Comparison of ENCODE assay signal across 1 cellular context in the genomic region with DNA sequence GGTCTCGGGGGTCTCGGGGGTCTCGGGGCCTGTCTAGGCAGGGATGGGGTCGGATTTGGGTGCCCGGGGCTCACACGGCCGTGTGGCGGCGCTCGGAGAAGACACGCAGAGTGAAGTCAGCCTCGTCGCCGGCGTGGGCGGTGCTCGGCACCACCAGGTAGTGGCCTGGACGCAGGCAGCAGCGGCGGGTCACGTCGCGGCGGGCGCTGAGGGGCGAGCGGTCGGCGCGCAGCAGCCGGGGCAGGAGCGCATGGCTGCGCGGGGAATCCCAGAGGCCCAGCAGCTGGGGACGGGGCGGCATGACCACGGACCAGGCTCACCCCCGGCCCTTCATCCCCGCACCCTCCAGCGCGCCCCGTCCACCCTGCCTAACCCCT.
TF ChIP-seq lines count a peak whose summit lies in the region.

No MANE protein-coding gene starts in this region.

TF ChIP-seq in IMR-90, 13 proteins besides CTCF, POLR2A, EP300 and RAD21:
- TF ChIP-seq MXI1 (IDR thresholded peaks at IDR 0.05; ENCODE audit: borderline replicate concordance, low read depth, low read length) (peak; percentile 30; the same call in 1 of the 2 replicates), FOS (IDR thresholded peaks at IDR 0.05; ENCODE audit: low read depth, low read length) (no peak)
TF ChIP-seq in IMR-90: peak in this region for 1.
